Comparison of ENCODE assay signal across 1 cellular context in the genomic region with DNA sequence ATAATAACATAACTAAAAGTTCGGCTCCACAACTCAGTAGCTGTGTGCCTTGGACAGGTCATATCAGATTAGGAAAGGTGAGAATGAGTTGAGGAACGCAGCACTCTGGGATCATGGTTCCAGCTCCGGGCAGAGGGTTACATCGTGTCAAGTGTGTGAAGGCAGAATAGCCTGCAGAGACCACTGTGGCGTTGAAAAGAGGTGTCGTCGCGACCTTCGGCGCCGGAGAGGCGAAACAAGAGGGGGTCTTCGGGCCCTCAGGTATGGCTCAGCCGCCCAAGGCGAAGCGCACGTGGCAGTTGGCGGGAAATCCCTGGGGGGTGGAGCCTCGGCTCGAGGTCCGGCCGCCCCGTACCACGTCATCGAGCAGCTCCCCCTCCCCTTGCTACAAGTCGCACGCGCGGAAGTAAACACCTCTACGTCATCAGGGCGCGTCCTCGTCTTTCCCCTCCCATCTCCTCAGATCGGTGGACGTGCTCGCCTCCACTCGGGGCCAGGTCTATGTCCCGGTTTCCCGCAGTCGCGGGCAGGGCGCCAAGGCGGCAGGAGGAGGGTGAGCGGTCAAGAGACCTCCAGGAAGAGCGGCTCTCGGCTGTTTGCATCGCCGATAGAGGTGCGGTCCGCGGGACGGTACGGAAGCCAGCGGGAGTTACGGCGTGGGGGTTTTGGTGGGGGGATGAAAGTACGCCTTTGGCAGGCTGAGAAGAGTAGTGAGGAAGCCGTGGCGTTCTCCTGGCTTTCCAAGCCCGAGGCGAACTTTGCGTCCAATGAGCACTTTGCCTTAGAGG.
TF ChIP-seq lines count a peak whose summit lies in the region.

A gene with protein sequence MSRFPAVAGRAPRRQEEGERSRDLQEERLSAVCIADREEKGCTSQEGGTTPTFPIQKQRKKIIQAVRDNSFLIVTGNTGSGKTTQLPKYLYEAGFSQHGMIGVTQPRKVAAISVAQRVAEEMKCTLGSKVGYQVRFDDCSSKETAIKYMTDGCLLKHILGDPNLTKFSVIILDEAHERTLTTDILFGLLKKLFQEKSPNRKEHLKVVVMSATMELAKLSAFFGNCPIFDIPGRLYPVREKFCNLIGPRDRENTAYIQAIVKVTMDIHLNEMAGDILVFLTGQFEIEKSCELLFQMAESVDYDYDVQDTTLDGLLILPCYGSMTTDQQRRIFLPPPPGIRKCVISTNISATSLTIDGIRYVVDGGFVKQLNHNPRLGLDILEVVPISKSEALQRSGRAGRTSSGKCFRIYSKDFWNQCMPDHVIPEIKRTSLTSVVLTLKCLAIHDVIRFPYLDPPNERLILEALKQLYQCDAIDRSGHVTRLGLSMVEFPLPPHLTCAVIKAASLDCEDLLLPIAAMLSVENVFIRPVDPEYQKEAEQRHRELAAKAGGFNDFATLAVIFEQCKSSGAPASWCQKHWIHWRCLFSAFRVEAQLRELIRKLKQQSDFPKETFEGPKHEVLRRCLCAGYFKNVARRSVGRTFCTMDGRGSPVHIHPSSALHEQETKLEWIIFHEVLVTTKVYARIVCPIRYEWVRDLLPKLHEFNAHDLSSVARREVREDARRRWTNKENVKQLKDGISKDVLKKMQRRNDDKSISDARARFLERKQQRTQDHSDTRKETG (plus strand): TSS at position 440 of the 788 bp plus-strand sequence. CDS start 62 bp downstream, at position 502.

TF ChIP-seq in K562, 482 proteins besides CTCF, POLR2A, EP300 and RAD21 (continued from another document and continues in another):
- TF ChIP-seq, protein P1, sequence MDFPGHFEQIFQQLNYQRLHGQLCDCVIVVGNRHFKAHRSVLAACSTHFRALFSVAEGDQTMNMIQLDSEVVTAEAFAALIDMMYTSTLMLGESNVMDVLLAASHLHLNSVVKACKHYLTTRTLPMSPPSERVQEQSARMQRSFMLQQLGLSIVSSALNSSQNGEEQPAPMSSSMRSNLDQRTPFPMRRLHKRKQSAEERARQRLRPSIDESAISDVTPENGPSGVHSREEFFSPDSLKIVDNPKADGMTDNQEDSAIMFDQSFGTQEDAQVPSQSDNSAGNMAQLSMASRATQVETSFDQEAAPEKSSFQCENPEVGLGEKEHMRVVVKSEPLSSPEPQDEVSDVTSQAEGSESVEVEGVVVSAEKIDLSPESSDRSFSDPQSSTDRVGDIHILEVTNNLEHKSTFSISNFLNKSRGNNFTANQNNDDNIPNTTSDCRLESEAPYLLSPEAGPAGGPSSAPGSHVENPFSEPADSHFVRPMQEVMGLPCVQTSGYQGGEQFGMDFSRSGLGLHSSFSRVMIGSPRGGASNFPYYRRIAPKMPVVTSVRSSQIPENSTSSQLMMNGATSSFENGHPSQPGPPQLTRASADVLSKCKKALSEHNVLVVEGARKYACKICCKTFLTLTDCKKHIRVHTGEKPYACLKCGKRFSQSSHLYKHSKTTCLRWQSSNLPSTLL (IDR thresholded peaks at IDR 0.05): peak; percentile 9; the same call in 1 of the 2 replicates
- TF ChIP-seq HDAC8 (tag; IDR thresholded peaks at IDR 0.05): peak; percentile 97
- peak; percentile 100 for TF ChIP-seq L3MBTL2 (IDR thresholded peaks at IDR 0.05)
- TF ChIP-seq, protein P2, sequence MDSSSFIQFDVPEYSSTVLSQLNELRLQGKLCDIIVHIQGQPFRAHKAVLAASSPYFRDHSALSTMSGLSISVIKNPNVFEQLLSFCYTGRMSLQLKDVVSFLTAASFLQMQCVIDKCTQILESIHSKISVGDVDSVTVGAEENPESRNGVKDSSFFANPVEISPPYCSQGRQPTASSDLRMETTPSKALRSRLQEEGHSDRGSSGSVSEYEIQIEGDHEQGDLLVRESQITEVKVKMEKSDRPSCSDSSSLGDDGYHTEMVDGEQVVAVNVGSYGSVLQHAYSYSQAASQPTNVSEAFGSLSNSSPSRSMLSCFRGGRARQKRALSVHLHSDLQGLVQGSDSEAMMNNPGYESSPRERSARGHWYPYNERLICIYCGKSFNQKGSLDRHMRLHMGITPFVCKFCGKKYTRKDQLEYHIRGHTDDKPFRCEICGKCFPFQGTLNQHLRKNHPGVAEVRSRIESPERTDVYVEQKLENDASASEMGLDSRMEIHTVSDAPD (CRISPR knock-in tag; IDR thresholded peaks at IDR 0.05): peak; percentile 86; the same call in 1 of the 2 replicates
- TF ChIP-seq, protein P3, sequence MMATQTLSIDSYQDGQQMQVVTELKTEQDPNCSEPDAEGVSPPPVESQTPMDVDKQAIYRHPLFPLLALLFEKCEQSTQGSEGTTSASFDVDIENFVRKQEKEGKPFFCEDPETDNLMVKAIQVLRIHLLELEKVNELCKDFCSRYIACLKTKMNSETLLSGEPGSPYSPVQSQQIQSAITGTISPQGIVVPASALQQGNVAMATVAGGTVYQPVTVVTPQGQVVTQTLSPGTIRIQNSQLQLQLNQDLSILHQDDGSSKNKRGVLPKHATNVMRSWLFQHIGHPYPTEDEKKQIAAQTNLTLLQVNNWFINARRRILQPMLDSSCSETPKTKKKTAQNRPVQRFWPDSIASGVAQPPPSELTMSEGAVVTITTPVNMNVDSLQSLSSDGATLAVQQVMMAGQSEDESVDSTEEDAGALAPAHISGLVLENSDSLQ (IDR thresholded peaks at IDR 0.05): no peak
- peak; percentile 94 for TF ChIP-seq KAT7 (CRISPR knock-in tag; IDR thresholded peaks at IDR 0.05; ENCODE audit: borderline replicate concordance)
- TF ChIP-seq, protein P4, sequence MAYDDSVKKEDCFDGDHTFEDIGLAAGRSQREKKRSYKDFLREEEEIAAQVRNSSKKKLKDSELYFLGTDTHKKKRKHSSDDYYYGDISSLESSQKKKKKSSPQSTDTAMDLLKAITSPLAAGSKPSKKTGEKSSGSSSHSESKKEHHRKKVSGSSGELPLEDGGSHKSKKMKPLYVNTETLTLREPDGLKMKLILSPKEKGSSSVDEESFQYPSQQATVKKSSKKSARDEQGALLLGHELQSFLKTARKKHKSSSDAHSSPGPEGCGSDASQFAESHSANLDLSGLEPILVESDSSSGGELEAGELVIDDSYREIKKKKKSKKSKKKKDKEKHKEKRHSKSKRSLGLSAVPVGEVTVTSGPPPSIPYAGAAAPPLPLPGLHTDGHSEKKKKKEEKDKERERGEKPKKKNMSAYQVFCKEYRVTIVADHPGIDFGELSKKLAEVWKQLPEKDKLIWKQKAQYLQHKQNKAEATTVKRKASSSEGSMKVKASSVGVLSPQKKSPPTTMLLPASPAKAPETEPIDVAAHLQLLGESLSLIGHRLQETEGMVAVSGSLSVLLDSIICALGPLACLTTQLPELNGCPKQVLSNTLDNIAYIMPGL (CRISPR knock-in tag; IDR thresholded peaks at IDR 0.05): peak; percentile 93; the same call in 1 of the 2 replicates
- peak; percentile 64 for TF ChIP-seq TAF7 (tag; IDR thresholded peaks at IDR 0.05)
- TF ChIP-seq, protein P5, sequence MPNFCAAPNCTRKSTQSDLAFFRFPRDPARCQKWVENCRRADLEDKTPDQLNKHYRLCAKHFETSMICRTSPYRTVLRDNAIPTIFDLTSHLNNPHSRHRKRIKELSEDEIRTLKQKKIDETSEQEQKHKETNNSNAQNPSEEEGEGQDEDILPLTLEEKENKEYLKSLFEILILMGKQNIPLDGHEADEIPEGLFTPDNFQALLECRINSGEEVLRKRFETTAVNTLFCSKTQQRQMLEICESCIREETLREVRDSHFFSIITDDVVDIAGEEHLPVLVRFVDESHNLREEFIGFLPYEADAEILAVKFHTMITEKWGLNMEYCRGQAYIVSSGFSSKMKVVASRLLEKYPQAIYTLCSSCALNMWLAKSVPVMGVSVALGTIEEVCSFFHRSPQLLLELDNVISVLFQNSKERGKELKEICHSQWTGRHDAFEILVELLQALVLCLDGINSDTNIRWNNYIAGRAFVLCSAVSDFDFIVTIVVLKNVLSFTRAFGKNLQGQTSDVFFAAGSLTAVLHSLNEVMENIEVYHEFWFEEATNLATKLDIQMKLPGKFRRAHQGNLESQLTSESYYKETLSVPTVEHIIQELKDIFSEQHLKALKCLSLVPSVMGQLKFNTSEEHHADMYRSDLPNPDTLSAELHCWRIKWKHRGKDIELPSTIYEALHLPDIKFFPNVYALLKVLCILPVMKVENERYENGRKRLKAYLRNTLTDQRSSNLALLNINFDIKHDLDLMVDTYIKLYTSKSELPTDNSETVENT (CRISPR knock-in tag; IDR thresholded peaks at IDR 0.05): peak; percentile 74
- TF ChIP-seq, protein P6, sequence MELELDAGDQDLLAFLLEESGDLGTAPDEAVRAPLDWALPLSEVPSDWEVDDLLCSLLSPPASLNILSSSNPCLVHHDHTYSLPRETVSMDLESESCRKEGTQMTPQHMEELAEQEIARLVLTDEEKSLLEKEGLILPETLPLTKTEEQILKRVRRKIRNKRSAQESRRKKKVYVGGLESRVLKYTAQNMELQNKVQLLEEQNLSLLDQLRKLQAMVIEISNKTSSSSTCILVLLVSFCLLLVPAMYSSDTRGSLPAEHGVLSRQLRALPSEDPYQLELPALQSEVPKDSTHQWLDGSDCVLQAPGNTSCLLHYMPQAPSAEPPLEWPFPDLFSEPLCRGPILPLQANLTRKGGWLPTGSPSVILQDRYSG (tag; conservative IDR thresholded peaks at IDR 0.05; ENCODE audit: low read depth): peak; percentile 98
- peak; percentile 85; the same call in 1 of the 2 replicates for TF ChIP-seq SMAD3 (CRISPR knock-in tag; conservative IDR thresholded peaks at IDR 0.05)
- peak; percentile 14 to 32; a peak in 2 of 4 replicates for TF ChIP-seq SIX5 (IDR thresholded peaks at IDR 0.05; ENCODE audit: borderline replicate concordance in 1 of 2, insufficient read depth in 1 of 2, low read depth in 1 of 2, low read length in 2 of 2)
- TF ChIP-seq, protein P7, sequence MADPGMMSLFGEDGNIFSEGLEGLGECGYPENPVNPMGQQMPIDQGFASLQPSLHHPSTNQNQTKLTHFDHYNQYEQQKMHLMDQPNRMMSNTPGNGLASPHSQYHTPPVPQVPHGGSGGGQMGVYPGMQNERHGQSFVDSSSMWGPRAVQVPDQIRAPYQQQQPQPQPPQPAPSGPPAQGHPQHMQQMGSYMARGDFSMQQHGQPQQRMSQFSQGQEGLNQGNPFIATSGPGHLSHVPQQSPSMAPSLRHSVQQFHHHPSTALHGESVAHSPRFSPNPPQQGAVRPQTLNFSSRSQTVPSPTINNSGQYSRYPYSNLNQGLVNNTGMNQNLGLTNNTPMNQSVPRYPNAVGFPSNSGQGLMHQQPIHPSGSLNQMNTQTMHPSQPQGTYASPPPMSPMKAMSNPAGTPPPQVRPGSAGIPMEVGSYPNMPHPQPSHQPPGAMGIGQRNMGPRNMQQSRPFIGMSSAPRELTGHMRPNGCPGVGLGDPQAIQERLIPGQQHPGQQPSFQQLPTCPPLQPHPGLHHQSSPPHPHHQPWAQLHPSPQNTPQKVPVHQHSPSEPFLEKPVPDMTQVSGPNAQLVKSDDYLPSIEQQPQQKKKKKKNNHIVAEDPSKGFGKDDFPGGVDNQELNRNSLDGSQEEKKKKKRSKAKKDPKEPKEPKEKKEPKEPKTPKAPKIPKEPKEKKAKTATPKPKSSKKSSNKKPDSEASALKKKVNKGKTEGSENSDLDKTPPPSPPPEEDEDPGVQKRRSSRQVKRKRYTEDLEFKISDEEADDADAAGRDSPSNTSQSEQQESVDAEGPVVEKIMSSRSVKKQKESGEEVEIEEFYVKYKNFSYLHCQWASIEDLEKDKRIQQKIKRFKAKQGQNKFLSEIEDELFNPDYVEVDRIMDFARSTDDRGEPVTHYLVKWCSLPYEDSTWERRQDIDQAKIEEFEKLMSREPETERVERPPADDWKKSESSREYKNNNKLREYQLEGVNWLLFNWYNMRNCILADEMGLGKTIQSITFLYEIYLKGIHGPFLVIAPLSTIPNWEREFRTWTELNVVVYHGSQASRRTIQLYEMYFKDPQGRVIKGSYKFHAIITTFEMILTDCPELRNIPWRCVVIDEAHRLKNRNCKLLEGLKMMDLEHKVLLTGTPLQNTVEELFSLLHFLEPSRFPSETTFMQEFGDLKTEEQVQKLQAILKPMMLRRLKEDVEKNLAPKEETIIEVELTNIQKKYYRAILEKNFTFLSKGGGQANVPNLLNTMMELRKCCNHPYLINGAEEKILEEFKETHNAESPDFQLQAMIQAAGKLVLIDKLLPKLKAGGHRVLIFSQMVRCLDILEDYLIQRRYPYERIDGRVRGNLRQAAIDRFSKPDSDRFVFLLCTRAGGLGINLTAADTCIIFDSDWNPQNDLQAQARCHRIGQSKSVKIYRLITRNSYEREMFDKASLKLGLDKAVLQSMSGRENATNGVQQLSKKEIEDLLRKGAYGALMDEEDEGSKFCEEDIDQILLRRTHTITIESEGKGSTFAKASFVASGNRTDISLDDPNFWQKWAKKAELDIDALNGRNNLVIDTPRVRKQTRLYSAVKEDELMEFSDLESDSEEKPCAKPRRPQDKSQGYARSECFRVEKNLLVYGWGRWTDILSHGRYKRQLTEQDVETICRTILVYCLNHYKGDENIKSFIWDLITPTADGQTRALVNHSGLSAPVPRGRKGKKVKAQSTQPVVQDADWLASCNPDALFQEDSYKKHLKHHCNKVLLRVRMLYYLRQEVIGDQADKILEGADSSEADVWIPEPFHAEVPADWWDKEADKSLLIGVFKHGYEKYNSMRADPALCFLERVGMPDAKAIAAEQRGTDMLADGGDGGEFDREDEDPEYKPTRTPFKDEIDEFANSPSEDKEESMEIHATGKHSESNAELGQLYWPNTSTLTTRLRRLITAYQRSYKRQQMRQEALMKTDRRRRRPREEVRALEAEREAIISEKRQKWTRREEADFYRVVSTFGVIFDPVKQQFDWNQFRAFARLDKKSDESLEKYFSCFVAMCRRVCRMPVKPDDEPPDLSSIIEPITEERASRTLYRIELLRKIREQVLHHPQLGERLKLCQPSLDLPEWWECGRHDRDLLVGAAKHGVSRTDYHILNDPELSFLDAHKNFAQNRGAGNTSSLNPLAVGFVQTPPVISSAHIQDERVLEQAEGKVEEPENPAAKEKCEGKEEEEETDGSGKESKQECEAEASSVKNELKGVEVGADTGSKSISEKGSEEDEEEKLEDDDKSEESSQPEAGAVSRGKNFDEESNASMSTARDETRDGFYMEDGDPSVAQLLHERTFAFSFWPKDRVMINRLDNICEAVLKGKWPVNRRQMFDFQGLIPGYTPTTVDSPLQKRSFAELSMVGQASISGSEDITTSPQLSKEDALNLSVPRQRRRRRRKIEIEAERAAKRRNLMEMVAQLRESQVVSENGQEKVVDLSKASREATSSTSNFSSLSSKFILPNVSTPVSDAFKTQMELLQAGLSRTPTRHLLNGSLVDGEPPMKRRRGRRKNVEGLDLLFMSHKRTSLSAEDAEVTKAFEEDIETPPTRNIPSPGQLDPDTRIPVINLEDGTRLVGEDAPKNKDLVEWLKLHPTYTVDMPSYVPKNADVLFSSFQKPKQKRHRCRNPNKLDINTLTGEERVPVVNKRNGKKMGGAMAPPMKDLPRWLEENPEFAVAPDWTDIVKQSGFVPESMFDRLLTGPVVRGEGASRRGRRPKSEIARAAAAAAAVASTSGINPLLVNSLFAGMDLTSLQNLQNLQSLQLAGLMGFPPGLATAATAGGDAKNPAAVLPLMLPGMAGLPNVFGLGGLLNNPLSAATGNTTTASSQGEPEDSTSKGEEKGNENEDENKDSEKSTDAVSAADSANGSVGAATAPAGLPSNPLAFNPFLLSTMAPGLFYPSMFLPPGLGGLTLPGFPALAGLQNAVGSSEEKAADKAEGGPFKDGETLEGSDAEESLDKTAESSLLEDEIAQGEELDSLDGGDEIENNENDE (IDR thresholded peaks at IDR 0.05; ENCODE audit: low read depth, low read length): no peak
- TF ChIP-seq MEIS2 (IDR thresholded peaks at IDR 0.05; ENCODE audit: partially characterized antibody): no peak
- TF ChIP-seq SMARCE1 (IDR thresholded peaks at IDR 0.05): no peak
- no peak for TF ChIP-seq TARDBP (IDR thresholded peaks at IDR 0.05)
- TF ChIP-seq PTTG1 (tag; IDR thresholded peaks at IDR 0.05; ENCODE audit: low read depth): peak; percentile 74; the same call in 1 of the 2 replicates
- TF ChIP-seq, protein P8, sequence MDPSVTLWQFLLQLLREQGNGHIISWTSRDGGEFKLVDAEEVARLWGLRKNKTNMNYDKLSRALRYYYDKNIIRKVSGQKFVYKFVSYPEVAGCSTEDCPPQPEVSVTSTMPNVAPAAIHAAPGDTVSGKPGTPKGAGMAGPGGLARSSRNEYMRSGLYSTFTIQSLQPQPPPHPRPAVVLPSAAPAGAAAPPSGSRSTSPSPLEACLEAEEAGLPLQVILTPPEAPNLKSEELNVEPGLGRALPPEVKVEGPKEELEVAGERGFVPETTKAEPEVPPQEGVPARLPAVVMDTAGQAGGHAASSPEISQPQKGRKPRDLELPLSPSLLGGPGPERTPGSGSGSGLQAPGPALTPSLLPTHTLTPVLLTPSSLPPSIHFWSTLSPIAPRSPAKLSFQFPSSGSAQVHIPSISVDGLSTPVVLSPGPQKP (CRISPR knock-in tag; IDR thresholded peaks at IDR 0.05): 0 out of 2 replicates have a peak, but pooled peaks have one; percentile 47
- TF ChIP-seq FOXA3 (CRISPR knock-in tag; conservative IDR thresholded peaks at IDR 0.05 in 1 of 2, IDR thresholded peaks at IDR 0.05 in 1 of 2): peak; percentile 69 to 98
- peak; percentile 84 for TF ChIP-seq TEAD2 (tag; IDR thresholded peaks at IDR 0.05)
